ENCODE assay signal across 14 cellular contexts in the genomic region with DNA sequence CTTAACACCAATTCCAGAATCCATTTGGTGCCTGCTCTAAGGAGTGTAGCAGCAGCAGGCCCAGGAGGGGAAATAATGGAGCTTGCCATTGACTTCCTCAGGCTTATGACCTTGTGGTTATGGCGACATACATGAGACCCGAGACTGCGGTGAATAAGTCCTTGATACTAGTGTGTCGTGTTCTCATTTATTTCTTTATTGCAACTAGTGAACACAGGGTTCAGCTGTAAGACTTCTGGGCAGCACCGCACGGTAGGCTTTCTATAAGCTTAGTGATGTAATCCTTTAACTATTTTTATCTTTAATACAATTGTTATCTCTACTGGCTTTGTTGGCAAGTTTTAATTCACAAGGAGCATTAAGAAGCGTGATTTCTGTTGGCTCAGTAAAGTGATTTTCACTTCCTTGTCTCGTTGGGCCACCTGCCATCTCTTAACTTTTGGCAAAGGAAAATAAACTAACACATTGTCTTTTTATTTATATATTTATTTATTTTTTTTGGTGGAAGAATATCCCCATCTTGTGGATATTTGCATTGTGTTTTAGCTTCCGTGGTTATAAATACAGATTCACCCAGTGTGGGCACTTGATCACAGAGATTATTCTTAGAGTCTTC.
DNase-seq lines count a peak whose midpoint lies in the region; ATAC-seq and TF ChIP-seq lines count a peak whose summit lies in the region.
"Had no signal": no experiment of that assay in that cellular context is flagged by ENCODE, and none has a peak within 500 bp of the region (broad histone marks: within the 10 kb centered on the region; RNA-seq: fewer than 3 reads in every experiment).

No MANE protein-coding gene starts in this region.

- 28 to 29% methylated on average over 9 of the region's 9 CpGs for WGBS in esophagus, 2 donors

- H3K36me3 ChIP-seq in esophagus (ENCODE audit: control insufficient read depth in 2 of 2, insufficient read depth in 2 of 2, low read length in 1 of 2) (no peaks in the 10 kb centered on the region), mucosa of descending colon (ENCODE audit: low read depth) (no peaks in the 10 kb centered on the region), BE2C (no peaks in the 10 kb centered on the region)

- H3K4me1 Mint-ChIP-seq in natural killer cell, result no peaks in the 10 kb centered on the region

- no peak overlapping the region for H3K4me3 ChIP-seq in esophagus (ENCODE audit: low read depth in 1 of 2, low read length in 2 of 2)
- H3K4me3 ChIP-seq in mucosa of descending colon, result no peak overlapping the region
- H3K4me3 ChIP-seq in BE2C (ENCODE audit: low read depth, low read length), result no peak overlapping the region
- H3K4me3 ChIP-seq: skin epidermis had no signal

- H3K27me3 Mint-ChIP-seq in natural killer cell (ENCODE audit: low read depth in 2 of 2), result peaks cover 0 to 2% of the 10 kb centered on the region in 2 donors
- H3K27me3 Mint-ChIP-seq: activated B cell treated with CpG ODN at 0.5 μM for 24 hours had no signal

- no peaks in the 10 kb centered on the region for H3K36me3 Mint-ChIP-seq in natural killer cell
- H3K36me3 Mint-ChIP-seq: CD14-positive monocyte had no signal

- H3K27ac Mint-ChIP-seq in natural killer cell, result no peak overlapping the region
- H3K27ac Mint-ChIP-seq: activated B cell treated with CpG ODN at 0.5 μM for 24 hours, CD14-positive monocyte had no signal

- H3K27me3 ChIP-seq in esophagus (ENCODE audit: control insufficient read depth in 1 of 2, insufficient read depth in 2 of 2, low read length in 2 of 2) (no peaks in the 10 kb centered on the region), BE2C (no peaks in the 10 kb centered on the region; the same call in 1 of the 2 replicates)

- peak overlapping the region; percentile 1 to 34 for H3K27ac ChIP-seq in esophagus (ENCODE audit: low read depth in 2 of 2, low read length in 1 of 2)
- H3K27ac ChIP-seq: KMS-11 had no signal

- intact Hi-C loops in mucosa of descending colon (cut with DNase I, micrococcal nuclease), result no loop called here
- intact Hi-C loops in natural killer cell (cut with micrococcal nuclease), result no loop called here

- no peaks in the 10 kb centered on the region for H3K9me3 Mint-ChIP-seq in natural killer cell
- H3K9me3 Mint-ChIP-seq: activated B cell treated with CpG ODN at 0.5 μM for 24 hours had no signal

- no peak overlapping the region for H3K4me3 Mint-ChIP-seq in natural killer cell
- H3K4me3 Mint-ChIP-seq: activated B cell treated with CpG ODN at 0.5 μM for 24 hours, CD14-positive monocyte had no signal

- DNase-seq in DMS79 (lab: John Stamatoyannopoulos, UW) (peak; percentile 54), NCI-H524 (lab: John Stamatoyannopoulos, UW) (peak; percentile 16 to 54), mucosa of descending colon (no peak), BE2C (no peak), GM10266 (ENCODE audit: extremely low spot score) (no peak), NCI-H748 treated with DMSO at 0.1 percent for 48 hours (lab: John Stamatoyannopoulos, UW) (no peak), natural killer cell (no peak)
- DNase-seq: activated B cell treated with CpG ODN at 0.5 μM for 24 hours, activated gamma-delta T cell treated with Interleukin-2 at 50 U/mL for 16 hours, islet precursor cell had no signal

- H3K9me3 ChIP-seq in esophagus (ENCODE audit: control insufficient read depth in 2 of 2, insufficient read depth in 1 of 2, low read depth in 1 of 2, low read length in 1 of 2) (no peaks in the 10 kb centered on the region), mucosa of descending colon (no peaks in the 10 kb centered on the region), BE2C (no peaks in the 10 kb centered on the region)

- H3K4me1 ChIP-seq in esophagus (ENCODE audit: control insufficient read depth in 2 of 2, insufficient read depth in 2 of 2, low read length in 1 of 2) (peaks cover 3 to 8% of the 10 kb centered on the region in 2 donors), mucosa of descending colon (ENCODE audit: low read depth) (peaks cover 7% of the 10 kb centered on the region), BE2C (no peaks in the 10 kb centered on the region)

- ATAC-seq in mucosa of descending colon, result peak; percentile 78
- no peak for ATAC-seq in natural killer cell

- TF ChIP-seq CTCF in mucosa of descending colon (IDR thresholded peaks at IDR 0.05) (no peak), BE2C (IDR thresholded peaks at IDR 0.05; ENCODE audit: low read depth, low read length) (no peak), GM10266 (IDR thresholded peaks at IDR 0.05; ENCODE audit: control insufficient read depth, insufficient read depth, low read depth, missing control alignments) (no peak), natural killer cell (IDR thresholded peaks at IDR 0.05) (no peak)

Comparison
In these comparisons a context has a peak if more than half of its experiments do, and no peak if none do; other contexts are left out.
1. DNase-seq: peak in DMS79 (single experiment) and NCI-H524 (2 of 2); none in mucosa of descending colon (0 of 3), BE2C (single experiment), GM10266 (single experiment), NCI-H748 treated with DMSO at 0.1 percent for 48 hours (single experiment) and natural killer cell (single experiment).